Comparison of ENCODE assay signal across 1 cellular context in genomic region chr2:9230881-9231280, GRCh38.
TF ChIP-seq lines count a peak whose summit lies in the region.

No MANE protein-coding gene starts in this region.

TF ChIP-seq in SK-N-SH, 30 proteins besides CTCF, POLR2A, EP300 and RAD21 (continued from another document):
- 0 out of 2 replicates have a peak, but pooled peaks have one; percentile 46 for TF ChIP-seq ZBTB33 (IDR thresholded peaks at IDR 0.05; ENCODE audit: borderline replicate concordance, low read depth)
- peak; percentile 66 for TF ChIP-seq REST (IDR thresholded peaks at IDR 0.05; ENCODE audit: low read depth, low read length)
- no peak for TF ChIP-seq EZH2phosphoT487 (IDR thresholded peaks at IDR 0.05; ENCODE audit: borderline replicate concordance, low read depth)
- TF ChIP-seq GATA2 (CRISPR knock-in tag; IDR thresholded peaks at IDR 0.05): no peak
- TF ChIP-seq ELF1 (IDR thresholded peaks at IDR 0.05): peak; percentile 36
- TF ChIP-seq TEAD4 (IDR thresholded peaks at IDR 0.05; ENCODE audit: borderline replicate concordance, insufficient read depth): peak; percentile 85; the same call in 1 of the 2 replicates
- TF ChIP-seq POLR2AphosphoS5 (IDR thresholded peaks at IDR 0.05; ENCODE audit: low read depth, low read length): peak; percentile 31
- TF ChIP-seq IRF3 (IDR thresholded peaks at IDR 0.05; ENCODE audit: low read depth, low read length): no peak
- peak; percentile 69; the same call in 1 of the 2 replicates for TF ChIP-seq RXRA (IDR thresholded peaks at IDR 0.05; ENCODE audit: borderline replicate concordance, low read depth)
- peak; percentile 83 for TF ChIP-seq PBX3 (IDR thresholded peaks at IDR 0.05)
- TF ChIP-seq USF2 (IDR thresholded peaks at IDR 0.05; ENCODE audit: borderline replicate concordance, low read depth, low read length): no peak
